12 cellular contexts compared by ENCODE assay signal in the genomic region with DNA sequence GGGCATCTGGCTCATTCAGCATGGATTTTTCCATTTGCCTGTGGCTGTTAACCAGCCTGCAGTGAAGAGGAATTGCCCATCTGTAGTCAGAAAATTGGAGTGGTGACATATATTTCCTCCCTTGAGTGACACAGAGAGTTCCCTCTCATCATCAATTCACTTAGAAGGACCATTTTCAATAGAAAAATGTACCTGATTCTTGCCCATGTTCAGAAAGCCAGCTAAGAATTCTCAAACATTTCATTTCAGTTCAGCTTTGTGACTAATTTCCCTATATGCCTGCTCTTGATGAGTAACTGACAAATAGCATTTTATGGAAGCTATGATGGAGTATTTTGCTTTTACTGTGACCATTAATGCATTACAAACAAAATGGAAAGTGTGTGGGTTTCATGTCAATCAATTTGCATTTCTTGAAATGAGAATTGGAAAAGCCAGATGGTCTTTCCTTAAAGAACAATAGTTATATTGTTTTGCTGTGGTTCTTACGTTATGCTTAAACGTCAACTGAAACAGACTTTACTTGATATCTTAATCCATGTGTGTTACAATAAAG.
DNase-seq lines count a peak whose midpoint lies in the region; ATAC-seq and TF ChIP-seq lines count a peak whose summit lies in the region.
"Had no signal": no experiment of that assay in that cellular context is flagged by ENCODE, and none has a peak within 500 bp of the region (broad histone marks: within the 10 kb centered on the region; RNA-seq: fewer than 3 reads in every experiment).

No MANE protein-coding gene starts in this region.

- intact Hi-C loops in aorta (cut with DNase I): no loop called here

- H3K36me3 Mint-ChIP-seq in HFFc6 (ENCODE audit: low read depth): no peaks in the 10 kb centered on the region
- H3K36me3 Mint-ChIP-seq: natural killer cell; stimulated activated memory B cell treated with anti-CD40 and anti-IgM and Interleukin-4, amounts not matched to agents 10 μg/mL and 1 μg/mL and 100 μg/mL, for 72 hours had no signal

- 65 to 70% methylated on average over 2 of the region's 2 CpGs for WGBS in aorta, 2 donors

- H3K4me1 Mint-ChIP-seq in HFFc6 (ENCODE audit: low read depth): no peaks in the 10 kb centered on the region
- H3K4me1 Mint-ChIP-seq: natural killer cell; stimulated activated memory B cell treated with anti-CD40 and anti-IgM and Interleukin-4, amounts not matched to agents 10 μg/mL and 1 μg/mL and 100 μg/mL, for 72 hours had no signal

- H3K4me1 ChIP-seq in aorta (ENCODE audit: control insufficient read depth in 1 of 2, insufficient read depth in 2 of 2, low read length in 2 of 2) (no peaks in the 10 kb centered on the region), BE2C (no peaks in the 10 kb centered on the region)

- no peaks in the 10 kb centered on the region for H3K36me3 ChIP-seq in aorta (ENCODE audit: control insufficient read depth in 1 of 2, insufficient read depth in 2 of 2, low read length in 1 of 2)
- no peaks in the 10 kb centered on the region for H3K36me3 ChIP-seq in BE2C

- H3K9me3 ChIP-seq in aorta (ENCODE audit: control insufficient read depth, low read length): peaks cover 1% of the 10 kb centered on the region
- H3K9me3 ChIP-seq in BE2C: no peaks in the 10 kb centered on the region

- TF ChIP-seq CTCF in GM20000 (IDR thresholded peaks at IDR 0.05; ENCODE audit: extremely low read depth, missing control alignments) (no peak), HFFc6 (IDR thresholded peaks at IDR 0.05) (no peak), BE2C (IDR thresholded peaks at IDR 0.05; ENCODE audit: low read depth, low read length) (no peak)

- H3K27me3 Mint-ChIP-seq in HFFc6 (ENCODE audit: insufficient read depth): no peaks in the 10 kb centered on the region; the same call in 1 of the 2 replicates

- ATAC-seq in GM18519 (IDR thresholded peaks at IDR 0.05; ENCODE audit: low FRiP score, unreplicated experiment) (peak; percentile 81), HG02973 (IDR thresholded peaks at IDR 0.05; ENCODE audit: unreplicated experiment) (peak; percentile 88), aorta (ENCODE audit: low FRiP score) (no peak)
- ATAC-seq: natural killer cell had no signal

- no peaks in the 10 kb centered on the region for H3K9me3 Mint-ChIP-seq in HFFc6
- H3K9me3 Mint-ChIP-seq: stimulated activated memory B cell treated with anti-CD40 and anti-IgM and Interleukin-4, amounts not matched to agents 10 μg/mL and 1 μg/mL and 100 μg/mL, for 72 hours had no signal

- H3K4me3 ChIP-seq in aorta (ENCODE audit: low read length in 2 of 2) (no peak overlapping the region), BE2C (ENCODE audit: low read depth, low read length) (no peak overlapping the region)

- DNase-seq in GM20000 (ENCODE audit: low spot score): peak; percentile 19
- DNase-seq in NCI-H526 (lab: John Stamatoyannopoulos, UW): peak; percentile 96 to 99
- DNase-seq in HFFc6: no peak
- no peak for DNase-seq in aorta
- DNase-seq in NCI-H82 treated with DMSO at 0.1 percent for 48 hours (lab: John Stamatoyannopoulos, UW; ENCODE audit: unreplicated experiment): no peak
- DNase-seq in BE2C: no peak
- DNase-seq: activated CD4-positive, alpha-beta T cell treated with anti-CD3 and anti-CD28 coated beads for 48 hours; natural killer cell; NCI-H446 treated with DMSO at 0.1 percent for 48 hours had no signal

- no peak overlapping the region for H3K27ac ChIP-seq in aorta (ENCODE audit: low read depth in 1 of 2, low read length in 2 of 2)

- no peak overlapping the region for H3K27ac Mint-ChIP-seq in HFFc6
- H3K27ac Mint-ChIP-seq: natural killer cell; stimulated activated memory B cell treated with anti-CD40 and anti-IgM and Interleukin-4, amounts not matched to agents 10 μg/mL and 1 μg/mL and 100 μg/mL, for 72 hours had no signal

- H3K27me3 ChIP-seq in aorta (ENCODE audit: control insufficient read depth in 1 of 2, insufficient read depth in 2 of 2, low read length in 1 of 2) (no peaks in the 10 kb centered on the region), BE2C (no peaks in the 10 kb centered on the region)

- H3K4me3 Mint-ChIP-seq in HFFc6: no peak overlapping the region
- H3K4me3 Mint-ChIP-seq: natural killer cell; stimulated activated memory B cell treated with anti-CD40 and anti-IgM and Interleukin-4, amounts not matched to agents 10 μg/mL and 1 μg/mL and 100 μg/mL, for 72 hours had no signal

Comparison
In these comparisons a context has a peak if more than half of its experiments do, and no peak if none do; other contexts are left out.
1. DNase-seq: peak in GM20000 (single experiment) and NCI-H526 (2 of 2); none in HFFc6 (single experiment), aorta (0 of 2), NCI-H82 treated with DMSO at 0.1 percent for 48 hours (single experiment) and BE2C (single experiment).